9 cellular contexts compared by ENCODE assay signal in the genomic region with DNA sequence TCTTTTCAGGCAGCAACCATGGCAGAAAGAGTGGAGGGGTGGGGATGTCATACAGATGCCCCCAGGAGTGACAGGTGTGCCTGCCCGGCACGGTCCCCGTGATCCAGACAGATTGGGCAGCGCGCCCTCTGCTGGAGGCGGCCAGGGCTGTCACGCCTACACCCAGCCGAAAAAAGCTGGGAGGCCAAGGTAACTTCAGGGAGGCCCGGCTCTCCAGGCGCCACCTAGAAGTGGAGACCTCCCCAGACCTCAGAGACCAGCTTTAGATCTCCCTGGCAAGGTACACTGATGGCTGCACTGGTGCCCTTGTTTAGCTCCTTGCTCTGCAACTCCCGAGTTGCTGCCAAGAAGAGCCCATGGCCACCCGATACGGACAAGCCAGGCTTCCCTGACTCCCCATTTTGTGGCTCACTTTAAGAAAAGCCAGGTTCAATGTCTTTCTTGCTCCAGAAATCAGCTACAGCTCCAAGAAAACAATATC. TPM values are rescaled to one million over a fixed set of nuclear protein-coding genes. Genes with fewer than 3 reads are reported as not detected.
DNase-seq lines count a peak whose midpoint lies in the region; ATAC-seq and TF ChIP-seq lines count a peak whose summit lies in the region.
"Had no signal": no experiment of that assay in that cellular context is flagged by ENCODE, and none has a peak within 500 bp of the region (broad histone marks: within the 10 kb centered on the region; RNA-seq: fewer than 3 reads in every experiment).

No MANE protein-coding gene starts in this region.

- H3K4me2 ChIP-seq in PC-9 = peak overlapping the region; percentile 29
- no peak overlapping the region for H3K4me2 ChIP-seq in fibroblast of lung (ENCODE audit: extremely low read depth, insufficient read depth, low read length)

- peak; percentile 92 for TF ChIP-seq CTCF in PC-9 (conservative IDR thresholded peaks at IDR 0.05)
- peak; percentile 81 to 95 for TF ChIP-seq CTCF in fibroblast of lung (conservative IDR thresholded peaks at IDR 0.05 in 1 of 2, IDR thresholded peaks at IDR 0.05 in 1 of 2; ENCODE audit: low read depth in 1 of 2, low read length in 2 of 2)

- intact Hi-C loops in PC-9 (cut with micrococcal nuclease; ENCODE audit: unreplicated experiment) = loop anchor here (1.0 to 2.0 kb wide), 2 partner anchors 45 to 156 kb away; no protein-coding TSS in a partner anchor

- CTCF ChIA-PET in PC-9 (lab: Charles Lee) = interaction anchor here (0.5 to 2.4 kb wide), 5 partner anchors 9 to 346 kb away, joined by 3 to 25 read pairs (median 4); a partner anchor contains a TSS

- peaks cover 17% of the 10 kb centered on the region; the same call in 1 of the 2 replicates for H3F3A ChIP-seq in PC-9 (ENCODE audit: insufficient read depth, low read depth)

- H3K4me1 ChIP-seq in PC-9 (replicated peaks; ENCODE audit: insufficient read depth) (peaks cover 29% of the 10 kb centered on the region), fibroblast of lung (ENCODE audit: control insufficient read depth, extremely low read depth, insufficient read depth, low read length) (no peaks in the 10 kb centered on the region)

- DNase-seq in DMS114 treated with DMSO at 0.1 percent for 48 hours (lab: John Stamatoyannopoulos, UW; ENCODE audit: unreplicated experiment) (peak; percentile 9), PC-9 (peak in 1 of 2 experiments; percentile 74), fibroblast of lung (ENCODE audit: low read depth in 2 of 2) (peak; percentile 9 to 12), nucleus accumbens (lab: John Stamatoyannopoulos, UW) (peak in 40 of 56 donors; percentile 6 to 78 (median 34))
- peak; percentile 75 for DNase-seq in activated T-cell treated with anti-CD3 and anti-CD28 coated beads, Interleukin-2, amount 50 U/mL, for 4 hours

- ATAC-seq in HG03097 (IDR thresholded peaks at IDR 0.05; ENCODE audit: low FRiP score, unreplicated experiment) (peak; percentile 62), HG03159 (IDR thresholded peaks at IDR 0.05; ENCODE audit: unreplicated experiment) (no peak)
- peak; percentile 96 to 98 for ATAC-seq in activated T-cell treated with anti-CD3 and anti-CD28 coated beads, Interleukin-2, amount 50 U/mL, for 4 hours

- peaks cover 23% of the 10 kb centered on the region; the same call in 1 of the 2 replicates for H3K79me2 ChIP-seq in PC-9 (ENCODE audit: low read depth)
- no peaks in the 10 kb centered on the region for H3K79me2 ChIP-seq in fibroblast of lung (ENCODE audit: control insufficient read depth, insufficient read depth, low read length)

- peaks cover 45% of the 10 kb centered on the region for H3K27me3 Mint-ChIP-seq in activated T-cell treated with anti-CD3 and anti-CD28 coated beads, Interleukin-2, amount 50 U/mL, for 4 hours (ENCODE audit: low read depth)

- no peaks in the 10 kb centered on the region for H4K20me1 ChIP-seq in PC-9 (ENCODE audit: insufficient read depth)
- H4K20me1 ChIP-seq in fibroblast of lung (ENCODE audit: control insufficient read depth, extremely low read depth, insufficient read depth, low read length) = no peaks in the 10 kb centered on the region

- BruUV-seq in PC-9 (replicated peaks; lab: Mats Ljungman, UMichigan) = no TSS peak

- H3K36me3 Mint-ChIP-seq in activated T-cell treated with anti-CD3 and anti-CD28 coated beads, Interleukin-2, amount 50 U/mL, for 4 hours (ENCODE audit: insufficient read depth) = no peaks in the 10 kb centered on the region

- no peaks in the 10 kb centered on the region for H3K9me2 ChIP-seq in PC-9 (ENCODE audit: insufficient read depth)

- no peaks in the 10 kb centered on the region for H3K36me3 ChIP-seq in PC-9 (ENCODE audit: low read depth)
- H3K36me3 ChIP-seq in fibroblast of lung (ENCODE audit: control insufficient read depth, insufficient read depth, low read length) = no peaks in the 10 kb centered on the region

- POLR2A ChIA-PET in PC-9 (lab: Charles Lee; ENCODE audit: unreplicated experiment) = interaction anchor here (0.6 kb wide), 1 partner anchor 333 kb away, joined by 3 read pairs; no protein-coding TSS in a partner anchor

- H3K4me1 Mint-ChIP-seq in activated T-cell treated with anti-CD3 and anti-CD28 coated beads, Interleukin-2, amount 50 U/mL, for 4 hours (ENCODE audit: low read depth) = peaks cover 14% of the 10 kb centered on the region

- H3K4me3 Mint-ChIP-seq in activated T-cell treated with anti-CD3 and anti-CD28 coated beads, Interleukin-2, amount 50 U/mL, for 4 hours = no peak overlapping the region

- H3K27me3 ChIP-seq in PC-9 (ENCODE audit: insufficient read depth, low read depth) (no peaks in the 10 kb centered on the region), fibroblast of lung (ENCODE audit: control insufficient read depth, insufficient read depth, low read length) (peaks cover 13% of the 10 kb centered on the region)

- H3K27ac ChIP-seq in PC-9 = no peak overlapping the region
- H3K27ac ChIP-seq in fibroblast of lung (ENCODE audit: insufficient read depth, low read length) = no peak overlapping the region
- peak overlapping the region; percentile 9 for H3K27ac ChIP-seq in temporal lobe (ENCODE audit: low read depth, low read length)

- no peak overlapping the region for H3K4me3 ChIP-seq in PC-9
- no peak overlapping the region for H3K4me3 ChIP-seq in fibroblast of lung (replicated peaks in 1 of 4; ENCODE audit: control extremely low read depth in 1 of 4, insufficient read depth in 1 of 4, low read depth in 3 of 4, low read length in 4 of 4)

- no peaks in the 10 kb centered on the region for H3K9me3 Mint-ChIP-seq in activated T-cell treated with anti-CD3 and anti-CD28 coated beads, Interleukin-2, amount 50 U/mL, for 4 hours

- H2AFZ ChIP-seq in PC-9 (no peak overlapping the region), fibroblast of lung (ENCODE audit: low read length) (no peak overlapping the region)

- H3K9ac ChIP-seq in fibroblast of lung (ENCODE audit: insufficient read depth, low read length) = no peak overlapping the region

- H3K9me3 ChIP-seq in PC-9 (ENCODE audit: insufficient read depth, low read depth) (no peaks in the 10 kb centered on the region), fibroblast of lung (ENCODE audit: control insufficient read depth, insufficient read depth, low read depth, low read length) (no peaks in the 10 kb centered on the region)

RNA-seq across cellular contexts. Expression of a gene that starts 6.6 kb away (rescaled TPM):
- total RNA-seq in PC-9 (2021) (18.7 and 22.8 TPM in 2 replicates), fibroblast of lung (0.50 TPM in 1 of 2 replicates, not detected in the other), temporal lobe (0.25 TPM)
- total RNA-seq in activated T-cell treated with anti-CD3 and anti-CD28 coated beads, Interleukin-2, amount 50 U/mL, for 4 hours = not detected
- not detected in 2 replicates for polyA plus RNA-seq in fibroblast of lung
- not detected in 2 replicates for polyA plus RNA-seq in fibroblast of lung (2012)
- polyA minus RNA-seq in fibroblast of lung (ENCODE audit: low replicate concordance) = not detected in 2 replicates
- total RNA-seq: T-helper 1 cell treated with Interleukin-12 subunit alpha and Interleukin-12 subunit beta and Interleukin-4 antibody, amounts not matched to agents 30 ng/mL and 1 ng/mL, for 36 hours had no signal

RNA-seq across cellular contexts. Expression of a gene that starts 10.9 kb away (rescaled TPM):
- total RNA-seq in PC-9 (2021) = 4.0 and 5.2 TPM in 2 replicates
- total RNA-seq in activated T-cell treated with anti-CD3 and anti-CD28 coated beads, Interleukin-2, amount 50 U/mL, for 4 hours = not detected
- total RNA-seq in fibroblast of lung = 0.17 TPM in 1 of 2 replicates, not detected in the other
- 0.52 TPM in 1 of 2 replicates, not detected in the other for polyA plus RNA-seq in fibroblast of lung
- polyA plus RNA-seq in fibroblast of lung (2012) = 0.36 and 1.6 TPM in 2 replicates
- not detected in 2 replicates for polyA minus RNA-seq in fibroblast of lung (ENCODE audit: low replicate concordance)
- not detected for total RNA-seq in temporal lobe
- total RNA-seq: T-helper 1 cell treated with Interleukin-12 subunit alpha and Interleukin-12 subunit beta and Interleukin-4 antibody, amounts not matched to agents 30 ng/mL and 1 ng/mL, for 36 hours had no signal

RNA-seq across cellular contexts. Expression of a gene that starts 41.0 kb away (rescaled TPM):
- total RNA-seq in PC-9 (2021) (0.81 TPM in 1 of 2 replicates, not detected in the other), fibroblast of lung (0.17 TPM in 1 of 2 replicates, not detected in the other), temporal lobe (not detected)
- total RNA-seq in activated T-cell treated with anti-CD3 and anti-CD28 coated beads, Interleukin-2, amount 50 U/mL, for 4 hours = not detected
- 0.11 and 0.20 TPM in 2 replicates for polyA plus RNA-seq in fibroblast of lung
- 0.20 TPM in 1 of 2 replicates, not detected in the other for polyA plus RNA-seq in fibroblast of lung (2012)
- polyA minus RNA-seq in fibroblast of lung (ENCODE audit: low replicate concordance) = 0.33 TPM in 1 of 2 replicates, not detected in the other
- total RNA-seq: T-helper 1 cell treated with Interleukin-12 subunit alpha and Interleukin-12 subunit beta and Interleukin-4 antibody, amounts not matched to agents 30 ng/mL and 1 ng/mL, for 36 hours had no signal

RNA-seq across cellular contexts. Expression of a gene that starts 55.3 kb away (rescaled TPM):
- total RNA-seq in PC-9 (2021) = 16.3 and 18.3 TPM in 2 replicates
- total RNA-seq in activated T-cell treated with anti-CD3 and anti-CD28 coated beads, Interleukin-2, amount 50 U/mL, for 4 hours = 1 to 10 TPM in 1 of 3 donors, under 1 TPM in 2; 0.79 to 1.2 (median 0.99) TPM
- total RNA-seq in fibroblast of lung = 1.7 and 3.3 TPM in 2 replicates
- polyA plus RNA-seq in fibroblast of lung = 2.7 and 4.0 TPM in 2 replicates
- 1.7 and 3.3 TPM in 2 replicates for polyA plus RNA-seq in fibroblast of lung (2012)
- 3.4 and 10.5 TPM in 2 replicates for polyA minus RNA-seq in fibroblast of lung (ENCODE audit: low replicate concordance)
- 17.0 TPM for total RNA-seq in temporal lobe
- total RNA-seq: T-helper 1 cell treated with Interleukin-12 subunit alpha and Interleukin-12 subunit beta and Interleukin-4 antibody, amounts not matched to agents 30 ng/mL and 1 ng/mL, for 36 hours had no signal

Comparison
In these comparisons a context has a peak if more than half of its experiments do, and no peak if none do; other contexts are left out.
1. RNA of a gene that starts 6.6 kb away (total RNA-seq): 18.7 to 22.8 TPM in PC-9; 0.50 TPM in fibroblast of lung, 0.25 TPM in temporal lobe (single experiment) and not detected in activated T-cell treated with anti-CD3 and anti-CD28 coated beads, Interleukin-2, amount 50 U/mL, for 4 hours; every median in the first group is over 10 times any median in the second.